In the genomic region with DNA sequence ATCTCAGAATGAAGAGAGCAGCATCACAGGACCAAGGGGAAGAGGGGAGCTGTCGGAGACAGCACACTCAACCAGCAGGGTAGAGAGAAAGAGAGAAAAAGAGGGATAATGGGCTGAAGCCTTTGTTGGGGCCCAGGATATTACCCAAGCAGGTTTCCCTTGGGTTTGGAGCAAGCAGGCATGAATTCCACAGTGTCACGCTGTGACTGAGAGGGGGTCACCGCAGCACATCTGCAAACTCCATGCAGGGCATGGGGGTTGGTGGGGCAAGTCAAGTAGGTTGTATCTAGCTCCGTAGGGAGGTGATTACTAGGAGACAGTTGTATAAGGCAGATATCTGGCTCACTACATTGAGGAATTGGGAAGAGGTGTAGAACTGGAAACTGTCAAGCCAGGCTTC, we compare ENCODE assay signal across 21 cellular contexts. TPM values are rescaled to one million over a fixed set of nuclear protein-coding genes. Genes with fewer than 3 reads are reported as not detected.
"Had no signal": no experiment of that assay in that cellular context is flagged by ENCODE, and none has a peak within 500 bp of the region (broad histone marks: within the 10 kb centered on the region; RNA-seq: fewer than 3 reads in every experiment).

No MANE protein-coding gene starts in this region.

- H3K36me3 ChIP-seq: heart left ventricle, left ventricle myocardium inferior, lower lobe of right lung, neutrophil, sigmoid colon, thoracic aorta, transverse colon had no signal

- H3K27me3 ChIP-seq: heart left ventricle, neutrophil, sigmoid colon, transverse colon had no signal

- H3K4me1 ChIP-seq: heart left ventricle, left ventricle myocardium inferior, lower lobe of right lung, sigmoid colon, transverse colon had no signal

- DNase-seq: cerebellar nuclear complex; foreskin melanocyte; heart left ventricle; hippocampal formation; immature natural killer cell; left cardiac atrium; left ventricle myocardium inferior; lower lobe of right lung; naive B cell; sigmoid colon; stimulated activated CD4-positive, alpha-beta T cell treated with anti-CD3 and anti-CD28 coated beads, Interleukin-2, amount 100 ng/mL, for 24 hours; stimulated activated CD4-positive, alpha-beta T cell treated with anti-CD3 and anti-CD28 coated beads, Interleukin-4, amount 100 ng/mL, for 4 hours; stimulated activated naive B cell treated with anti-CD40 and anti-IgM and Interleukin-4, amounts not matched to agents 10 μg/mL and 1 μg/mL and 100 μg/mL, for 72 hours; stimulated activated naive CD8-positive, alpha-beta T cell treated with anti-CD3 and anti-CD28 coated beads, Interleukin-15, amount 100 ng/mL, for 72 hours; transverse colon had no signal

- FAIRE-seq: colon, keratinocyte had no signal

- H3K4me3 ChIP-seq: heart left ventricle, left ventricle myocardium inferior, lower lobe of right lung, sigmoid colon, skin epidermis, thoracic aorta, transverse colon had no signal

- H3K27ac ChIP-seq: heart left ventricle, left ventricle myocardium inferior, lower lobe of right lung, neutrophil, sigmoid colon, skin epidermis, thoracic aorta, transverse colon had no signal

- H3K9me3 ChIP-seq: heart left ventricle, left ventricle myocardium inferior, lower lobe of right lung, neutrophil, sigmoid colon, thoracic aorta, transverse colon had no signal

RNA-seq across cellular contexts. Expression of gene SEMA3E, which starts 42.2 kb away (rescaled TPM):
- total RNA-seq: pulmonary artery endothelial cell had no signal
- polyA plus RNA-seq: immature natural killer cell had no signal
